In genomic region chr3:187746479-187747335, GRCh38 we compare ENCODE assay signal across 9 cellular contexts. TPM values are rescaled to one million over a fixed set of nuclear protein-coding genes. Genes with fewer than 3 reads are reported as not detected.
DNase-seq lines count a peak whose midpoint lies in the region; ATAC-seq and TF ChIP-seq lines count a peak whose summit lies in the region.
"Had no signal": no experiment of that assay in that cellular context is flagged by ENCODE, and none has a peak within 500 bp of the region (broad histone marks: within the 10 kb centered on the region; RNA-seq: fewer than 3 reads in every experiment).

No MANE protein-coding gene starts in this region.

- ATAC-seq in aorta (ENCODE audit: low FRiP score): no peak

- CTCF ChIA-PET in OCI-LY7 (lab: Charles Lee; ENCODE audit: unreplicated experiment) (interaction anchor here (1.0 to 3.0 kb wide), 4 partner anchors 153 to 199 kb away, joined by 3 to 18 read pairs (median 6); no protein-coding TSS in a partner anchor), RWPE1 (lab: Yijun Ruan, JAX) (interaction anchor here (0.6 to 1.1 kb wide), 5 partner anchors 30 to 882 kb away, joined by 3 to 5 read pairs (median 4); no protein-coding TSS in a partner anchor)

- H3K27me3 ChIP-seq in ectodermal cell (ENCODE audit: control insufficient read depth, insufficient read depth, low read length, poor library complexity, severe bottlenecking): peaks cover under 1% of the 10 kb centered on the region
- H3K27me3 ChIP-seq in muscle layer of colon (ENCODE audit: control insufficient read depth in 1 of 2, insufficient read depth in 2 of 2, low read length in 2 of 2): no peaks in the 10 kb centered on the region
- no peaks in the 10 kb centered on the region for H3K27me3 ChIP-seq in aorta (ENCODE audit: control insufficient read depth in 1 of 2, insufficient read depth in 2 of 2, low read length in 1 of 2)

- DNase-seq in DMS153 (lab: John Stamatoyannopoulos, UW): peak; percentile 30
- peak; percentile 68 for DNase-seq in OCI-LY7 (ENCODE audit: low spot score)
- no peak for DNase-seq in aorta
- no peak for DNase-seq in NCI-H146 treated with DMSO at 0.1 percent for 48 hours (lab: John Stamatoyannopoulos, UW; ENCODE audit: unreplicated experiment)
- no peak for DNase-seq in GM13977 (ENCODE audit: low spot score)
- no peak for DNase-seq in RWPE1 (ENCODE audit: low spot score)

- H3K9me2 ChIP-seq in OCI-LY7 (ENCODE audit: insufficient read depth, low read length): no peaks in the 10 kb centered on the region

- peak overlapping the region; percentile 90 for H3K27ac ChIP-seq in OCI-LY7 (ENCODE audit: low read depth, low read length, poor library complexity, severe bottlenecking)
- peak overlapping the region; percentile 100 for H3K27ac ChIP-seq in ectodermal cell (ENCODE audit: insufficient read depth, low read depth, low read length, poor library complexity, severe bottlenecking)
- H3K27ac ChIP-seq in muscle layer of colon (ENCODE audit: low read depth, low read length): peak overlapping the region; percentile 100
- peak overlapping the region; percentile 65 to 96 for H3K27ac ChIP-seq in aorta (ENCODE audit: low read depth in 1 of 2, low read length in 2 of 2)
- no peak overlapping the region for H3K27ac ChIP-seq in RWPE1

- peak overlapping the region; percentile 91 for H3K9ac ChIP-seq in muscle layer of colon (ENCODE audit: low read length)

- POLR2A ChIA-PET in OCI-LY7 (lab: Charles Lee): interaction anchor here (0.6 to 13.4 kb wide), 29 partner anchors 14 to 1208 kb away, joined by 3 to 531 read pairs (median 5); no protein-coding TSS in a partner anchor
- POLR2A ChIA-PET in RWPE1 (lab: Yijun Ruan, JAX; ENCODE audit: low non-redundant PET): no interaction called here

- H3K9me3 ChIP-seq in OCI-LY7 (ENCODE audit: low read length): no peaks in the 10 kb centered on the region
- no peaks in the 10 kb centered on the region for H3K9me3 ChIP-seq in ectodermal cell (ENCODE audit: control insufficient read depth, low read length)
- H3K9me3 ChIP-seq in muscle layer of colon (ENCODE audit: low read length): no peaks in the 10 kb centered on the region
- H3K9me3 ChIP-seq in aorta (ENCODE audit: control insufficient read depth, low read length): no peaks in the 10 kb centered on the region

- H3K79me2 ChIP-seq in OCI-LY7 (ENCODE audit: insufficient read depth, low read depth, low read length): peaks cover 57% of the 10 kb centered on the region

- WGBS in ectodermal cell, 2 experiments: 6 to 14% methylated on average over 7 to 9 of the region's 11 CpGs
- WGBS in aorta, 2 donors: 10 to 12% methylated on average over 11 of the region's 11 CpGs

- H3K4me3 ChIP-seq in OCI-LY7 (ENCODE audit: low read depth, low read length, poor library complexity, severe bottlenecking): peak overlapping the region; percentile 86
- peak overlapping the region; percentile 70 for H3K4me3 ChIP-seq in ectodermal cell (ENCODE audit: insufficient read depth, low read depth, low read length)
- H3K4me3 ChIP-seq in muscle layer of colon (ENCODE audit: low read depth in 1 of 2, low read length in 2 of 2): peak overlapping the region in 1 of 2 donors; percentile 76
- peak overlapping the region; percentile 56 to 83 for H3K4me3 ChIP-seq in aorta (ENCODE audit: low read length in 2 of 2)

- in situ Hi-C loops in GM13977 (cut with MboI; ENCODE audit: low pct_unique_long_range_greater_than_20kb, low sequenced_read_pairs, unreplicated experiment): loop anchor here (25.0 kb wide), 2 partner anchors 991 to 1391 kb away; no protein-coding TSS in a partner anchor

- no peak for TF ChIP-seq CTCF in OCI-LY7 (conservative IDR thresholded peaks at IDR 0.05; ENCODE audit: low read length)
- TF ChIP-seq CTCF in GM13977 (IDR thresholded peaks at IDR 0.05; ENCODE audit: extremely low read depth, insufficient read depth, missing control alignments): no peak
- TF ChIP-seq CTCF in RWPE1 (conservative IDR thresholded peaks at IDR 0.05; ENCODE audit: low read depth): no peak

- intact Hi-C loops in OCI-LY7 (cut with micrococcal nuclease; ENCODE audit: unreplicated experiment): loop anchor here (1.0 kb wide), 1 partner anchor 223 kb away; no protein-coding TSS in a partner anchor
- intact Hi-C loops in aorta (cut with DNase I): loop anchor here (5.0 to 10.0 kb wide), 10 partner anchors 306 to 1048 kb away; no protein-coding TSS in a partner anchor

- peaks cover 32% of the 10 kb centered on the region for H3K36me3 ChIP-seq in OCI-LY7 (ENCODE audit: insufficient read depth, low read length)
- no peaks in the 10 kb centered on the region for H3K36me3 ChIP-seq in ectodermal cell (ENCODE audit: control insufficient read depth, insufficient read depth, low read length)
- H3K36me3 ChIP-seq in muscle layer of colon (ENCODE audit: insufficient read depth, low read length): no peaks in the 10 kb centered on the region
- no peaks in the 10 kb centered on the region for H3K36me3 ChIP-seq in aorta (ENCODE audit: control insufficient read depth in 1 of 2, insufficient read depth in 2 of 2, low read length in 1 of 2)

- peak overlapping the region; percentile 12; the same call in 1 of the 2 replicates for H2AFZ ChIP-seq in OCI-LY7 (ENCODE audit: low read length)

- H3K4me1 ChIP-seq in OCI-LY7 (ENCODE audit: insufficient read depth, low read length, poor library complexity, severe bottlenecking) (peaks cover 48% of the 10 kb centered on the region), ectodermal cell (ENCODE audit: control insufficient read depth, insufficient read depth, low read length) (peaks cover 40% of the 10 kb centered on the region), muscle layer of colon (ENCODE audit: insufficient read depth, low read length) (peaks cover 39% of the 10 kb centered on the region), aorta (ENCODE audit: control insufficient read depth in 1 of 2, insufficient read depth in 2 of 2, low read length in 2 of 2) (peaks cover 0 to 6% of the 10 kb centered on the region in 2 donors)

- H3K4me2 ChIP-seq in OCI-LY7 (ENCODE audit: low read length): peak overlapping the region; percentile 93

- H4K20me1 ChIP-seq in OCI-LY7 (ENCODE audit: insufficient read depth, low read length): no peaks in the 10 kb centered on the region; the same call in 1 of the 2 replicates

- BruUV-seq in OCI-LY7 (replicated peaks; lab: Mats Ljungman, UMichigan): no TSS peak

RNA-seq across cellular contexts. Expression of gene BCL6, which starts 1.4 kb away (rescaled TPM):
- 62.4 and 65.6 TPM in 2 replicates for total RNA-seq in OCI-LY7 (2014; rRNA removed; shearing (Covaris generic))
- total RNA-seq in OCI-LY7 (2022) (251 and 256 TPM in 2 replicates), aorta (100 to 1,000 TPM; 136 to 154 TPM)
- 41.2 TPM for polyA plus RNA-seq in ectodermal cell (2013, experiment 1 of 4)
- polyA plus RNA-seq in ectodermal cell (2013, experiment 2 of 4): 42.6 TPM
- 27.9 TPM for polyA plus RNA-seq in ectodermal cell (2013, experiment 3 of 4)
- 32.5 TPM for polyA plus RNA-seq in ectodermal cell (2013, experiment 4 of 4)
- 10 to 100 TPM; 16.7 to 60.8 TPM for polyA plus RNA-seq in aorta

RNA-seq across cellular contexts. Expression of gene RTP2, which starts 44.4 kb away (rescaled TPM):
- total RNA-seq in OCI-LY7 (2014; rRNA removed; shearing (Covaris generic)): not detected in 2 replicates
- total RNA-seq in OCI-LY7 (2022): not detected in 2 replicates
- not detected for polyA plus RNA-seq in ectodermal cell (2013, experiment 1 of 4)
- polyA plus RNA-seq in ectodermal cell (2013, experiment 2 of 4): not detected
- not detected for polyA plus RNA-seq in ectodermal cell (2013, experiment 3 of 4)
- polyA plus RNA-seq in ectodermal cell (2013, experiment 4 of 4): not detected
- total RNA-seq in aorta: not detected
- polyA plus RNA-seq in aorta: not detected
- total RNA-seq: HT1080 had no signal

Comparison
In these comparisons a context has a peak if more than half of its experiments do, and no peak if none do; other contexts are left out.
1. DNase-seq: peak in DMS153 (single experiment) and OCI-LY7 (single experiment); none in aorta (0 of 2), NCI-H146 treated with DMSO at 0.1 percent for 48 hours (single experiment), GM13977 (single experiment) and RWPE1 (single experiment).